In the genomic region with DNA sequence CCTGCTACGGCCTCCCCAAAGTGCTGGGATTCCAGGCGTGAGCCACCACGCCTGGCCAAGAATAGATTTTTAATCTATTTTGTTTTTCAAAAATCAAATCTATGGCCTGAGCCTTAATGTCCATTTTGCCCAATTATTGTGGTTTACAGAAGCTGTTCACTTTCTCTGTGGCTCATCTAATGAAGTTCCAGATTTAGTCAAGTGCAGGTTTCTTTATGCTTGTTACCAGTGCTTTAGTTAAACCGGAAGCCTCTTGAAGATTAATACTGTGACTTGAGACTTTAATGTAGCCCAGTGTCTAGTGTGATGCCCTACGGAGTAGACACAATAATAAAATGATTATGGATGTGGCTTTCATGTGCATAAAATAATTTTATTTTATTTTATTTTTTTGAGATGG, we compare ENCODE assay signal across 23 cellular contexts. TPM values are rescaled to one million over a fixed set of nuclear protein-coding genes. Genes with fewer than 3 reads are reported as not detected.
DNase-seq lines count a peak whose midpoint lies in the region; ATAC-seq lines count a peak whose summit lies in the region.
"Had no signal": no experiment of that assay in that cellular context is flagged by ENCODE, and none has a peak within 500 bp of the region (broad histone marks: within the 10 kb centered on the region; RNA-seq: fewer than 3 reads in every experiment).

No MANE protein-coding gene starts in this region.

- H3K4me3 Mint-ChIP-seq in T-helper 17 cell (no peak overlapping the region), memory B cell (no peak overlapping the region)
- H3K4me3 Mint-ChIP-seq: CD14-positive monocyte; CD4-positive, alpha-beta memory T cell; CD4-positive, CD25-positive, alpha-beta regulatory T cell; CD8-positive, alpha-beta memory T cell had no signal

- H3K27ac Mint-ChIP-seq in T-helper 17 cell (peak overlapping the region; percentile 16), memory B cell (peak overlapping the region; percentile 35)
- H3K27ac Mint-ChIP-seq: CD4-positive, CD25-positive, alpha-beta regulatory T cell had no signal

- H3K9me3 Mint-ChIP-seq in memory B cell: no peaks in the 10 kb centered on the region
- H3K9me3 Mint-ChIP-seq: CD14-positive monocyte; CD4-positive, alpha-beta memory T cell; CD4-positive, CD25-positive, alpha-beta regulatory T cell; CD8-positive, alpha-beta memory T cell had no signal

- no peak for DNase-seq in T-helper 17 cell
- DNase-seq in memory B cell (ENCODE audit: low spot score in 2 of 2): no peak
- DNase-seq in OCI-M2 (lab: John Stamatoyannopoulos, UW; ENCODE audit: unreplicated experiment): no peak
- no peak for DNase-seq in NCI-H2171 (lab: John Stamatoyannopoulos, UW)
- DNase-seq: 8988T; ACHN; BE2C; C1 segment of cervical spinal cord; CD4-positive, alpha-beta memory T cell; CD4-positive, CD25-positive, alpha-beta regulatory T cell; CD8-positive, alpha-beta memory T cell; COR-L47; DMS 273 treated with DMSO at 0.1 percent for 48 hours; DMS153; DMS53; DMS79; DND-41; EL; GDM1 had no signal

- H3K36me3 Mint-ChIP-seq in T-helper 17 cell (ENCODE audit: low read depth) (peaks cover 7% of the 10 kb centered on the region), memory B cell (peaks cover 14% of the 10 kb centered on the region)

- ATAC-seq in GM21576 (IDR thresholded peaks at IDR 0.05; ENCODE audit: unreplicated experiment): peak; percentile 48
- ATAC-seq in T-helper 17 cell: no peak
- ATAC-seq in memory B cell (ENCODE audit: low read depth): no peak
- no peak for ATAC-seq in GM18858 (IDR thresholded peaks at IDR 0.05; ENCODE audit: unreplicated experiment)

- peaks cover 17% of the 10 kb centered on the region for H3K4me1 Mint-ChIP-seq in T-helper 17 cell
- H3K4me1 Mint-ChIP-seq in memory B cell: peaks cover 18% of the 10 kb centered on the region

- no peaks in the 10 kb centered on the region for H3K27me3 Mint-ChIP-seq in T-helper 17 cell
- H3K27me3 Mint-ChIP-seq in memory B cell: no peaks in the 10 kb centered on the region
- H3K27me3 Mint-ChIP-seq: CD4-positive, alpha-beta memory T cell; CD4-positive, CD25-positive, alpha-beta regulatory T cell; CD8-positive, alpha-beta memory T cell had no signal

- no peaks in the 10 kb centered on the region for H3K9me3 ChIP-seq in T-helper 17 cell (ENCODE audit: control insufficient read depth, low read length, poor library complexity, severe bottlenecking)
- H3K9me3 ChIP-seq: BE2C, BLaER1 had no signal

RNA-seq across cellular contexts. Expression of a gene that starts 16.5 kb away (rescaled TPM):
- total RNA-seq in T-helper 17 cell: 100 to 1,000 TPM; 109 to 111 TPM

RNA-seq across cellular contexts. Expression of a gene that starts 48.9 kb away (rescaled TPM):
- total RNA-seq in T-helper 17 cell: 10 to 100 TPM; 39.2 to 52.9 TPM
